ENCODE assay signal across 9 cellular contexts in the genomic region with DNA sequence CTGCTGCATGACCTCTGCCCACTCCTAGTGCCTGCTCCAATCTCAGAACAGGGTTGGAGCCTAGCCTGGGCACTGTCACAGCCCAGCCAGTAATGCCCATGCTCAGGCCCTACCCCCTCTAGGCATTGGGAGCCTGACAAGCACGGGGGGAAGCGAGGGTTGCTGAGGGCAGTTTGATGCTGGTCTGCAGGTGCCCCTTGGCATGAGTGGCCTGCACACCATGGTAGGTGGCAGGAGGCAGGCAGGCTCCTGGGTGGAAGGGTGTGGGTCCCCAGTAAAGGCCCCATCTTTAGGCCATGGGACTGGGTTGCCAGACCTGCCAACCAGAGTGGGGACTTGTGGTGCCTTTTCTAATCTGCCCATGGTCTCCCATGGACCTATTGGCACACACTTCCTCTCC.
"Had no signal": no experiment of that assay in that cellular context is flagged by ENCODE, and none has a peak within 500 bp of the region (broad histone marks: within the 10 kb centered on the region; RNA-seq: fewer than 3 reads in every experiment).

No MANE protein-coding gene starts in this region.

- ATAC-seq: GM23338, K562 had no signal

- H3K4me1 Mint-ChIP-seq: GM23338, H9 had no signal

- H3K27ac ChIP-seq: HL-60 had no signal

- H3K4me3 Mint-ChIP-seq: GM23338, H9 had no signal

- H3K27ac Mint-ChIP-seq: GM23338, H9 had no signal

- H3K4me3 ChIP-seq: GM23338, K562 had no signal

- DNase-seq: H9, HCEC 1CT, IMR-90 had no signal

- FAIRE-seq: H1, H54, HTR-8/SVneo, K562 had no signal
